Comparison of ENCODE assay signal across 21 cellular contexts in the genomic region with DNA sequence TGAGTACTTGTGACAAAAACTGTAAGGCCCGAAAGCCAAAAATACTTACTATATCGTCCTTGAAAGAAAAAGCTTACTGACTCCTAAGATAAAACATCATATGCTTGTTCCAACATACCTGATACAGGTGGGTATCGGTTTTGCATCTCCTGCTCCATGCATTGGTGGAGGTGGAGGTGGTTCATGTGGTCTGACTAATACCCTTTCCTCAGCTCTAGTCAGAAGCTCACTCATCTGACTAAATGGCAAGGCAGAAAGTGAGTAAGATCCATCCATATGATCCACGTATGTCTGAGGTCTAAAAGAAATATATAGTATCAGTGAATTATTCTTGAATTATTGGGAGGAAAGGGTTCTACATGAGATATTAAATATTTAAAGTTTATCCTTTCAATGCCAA.
"Had no signal": no experiment of that assay in that cellular context is flagged by ENCODE, and none has a peak within 500 bp of the region (broad histone marks: within the 10 kb centered on the region; RNA-seq: fewer than 3 reads in every experiment).

No MANE protein-coding gene starts in this region.

- H3K79me2 ChIP-seq: hepatocyte had no signal

- DNase-seq: dorsolateral prefrontal cortex; effector memory CD4-positive, alpha-beta T cell; foreskin melanocyte; head of caudate nucleus; left colon; left ventricle myocardium superior; mesendoderm; naive B cell; nephron progenitor cell; psoas muscle; retina; right lobe of liver; stimulated activated CD4-positive, alpha-beta T cell treated with anti-CD3 and anti-CD28 coated beads, Interleukin-4, amount 100 ng/mL, for 1 hour; stimulated activated CD8-positive, alpha-beta memory T cell treated with anti-CD3 and anti-CD28 coated beads, Interleukin-4, amount 100 ng/mL, for 48 hours; stomach; substantia nigra; transverse colon had no signal

- H3K4me2 ChIP-seq: hepatocyte had no signal

- H3K4me3 ChIP-seq: coronary artery, dorsolateral prefrontal cortex, hepatocyte, lung, psoas muscle, right lobe of liver, stomach, thoracic aorta, transverse colon had no signal

- H3K27me3 ChIP-seq: dorsolateral prefrontal cortex, hepatocyte, right lobe of liver, stomach, transverse colon had no signal

- H3K27ac ChIP-seq: coronary artery, hepatocyte, psoas muscle, right lobe of liver, stomach, thoracic aorta, transverse colon had no signal

- H3K4me1 ChIP-seq: psoas muscle, right lobe of liver, stomach, transverse colon had no signal

- H2AFZ ChIP-seq: hepatocyte had no signal

- H3K9me3 ChIP-seq: psoas muscle, right lobe of liver, stomach, thoracic aorta, transverse colon had no signal

- H3K36me3 ChIP-seq: thoracic aorta had no signal
